In the genomic region with DNA sequence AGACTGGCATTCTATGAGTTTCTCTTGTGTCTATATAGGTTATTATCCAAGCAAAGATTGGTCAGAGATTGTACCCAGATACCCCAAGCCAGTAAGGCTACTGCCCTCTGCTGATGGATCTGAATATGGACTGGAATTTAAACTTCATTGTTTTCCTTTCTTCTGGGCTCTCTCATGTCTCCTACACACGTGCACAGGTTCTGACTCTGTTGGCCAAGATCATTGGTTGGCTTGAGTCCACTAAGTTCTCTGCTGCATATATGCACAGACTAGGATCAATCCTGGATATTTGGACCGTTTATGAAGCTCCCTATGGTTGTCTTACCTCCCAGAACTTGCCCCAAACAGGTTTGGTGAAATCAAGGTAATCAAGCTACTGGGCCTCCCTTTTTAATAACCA, we compare ENCODE assay signal across 9 cellular contexts.
DNase-seq lines count a peak whose midpoint lies in the region; ATAC-seq lines count a peak whose summit lies in the region.
"Had no signal": no experiment of that assay in that cellular context is flagged by ENCODE, and none has a peak within 500 bp of the region (broad histone marks: within the 10 kb centered on the region; RNA-seq: fewer than 3 reads in every experiment).

No MANE protein-coding gene starts in this region.

- H3K4me3 ChIP-seq in naive thymus-derived CD4-positive, alpha-beta T cell (ENCODE audit: low read length), result no peak overlapping the region

- H3K36me3 ChIP-seq in naive thymus-derived CD4-positive, alpha-beta T cell (ENCODE audit: control insufficient read depth in 2 of 3, insufficient read depth in 3 of 3, low read length in 3 of 3), result no peaks in the 10 kb centered on the region

- H3K36me3 Mint-ChIP-seq in activated T-cell treated with anti-CD3 and anti-CD28 coated beads, Interleukin-2, amount 50 U/mL, for 4 hours (ENCODE audit: insufficient read depth), result no peaks in the 10 kb centered on the region
- peaks cover 6% of the 10 kb centered on the region for H3K36me3 Mint-ChIP-seq in activated T-cell treated with anti-CD3 and anti-CD28 coated beads, Interleukin-2, amount 50 U/mL, for 24 hours (ENCODE audit: low read depth)
- H3K36me3 Mint-ChIP-seq in naive thymus-derived CD4-positive, alpha-beta T cell, result peaks cover 0 to 8% (median 0%) of the 10 kb centered on the region in 5 donors

- DNase-seq in activated T-cell treated with anti-CD3 and anti-CD28 coated beads, Interleukin-2, amount 50 U/mL, for 4 hours, result no peak
- no peak for DNase-seq in activated T-cell treated with anti-CD3 and anti-CD28 coated beads, Interleukin-2, amount 50 U/mL, for 24 hours
- DNase-seq in LHCN-M2 (ENCODE audit: low read depth) (peak; percentile 62), RPMI7951 (ENCODE audit: low read depth) (peak; percentile 54), epidermal melanocyte (ENCODE audit: insufficient read length, low spot score) (peak; percentile 59)
- peak in 7 of 9 donors; percentile 5 to 32 (median 19) for DNase-seq in naive thymus-derived CD4-positive, alpha-beta T cell
- DNase-seq in stimulated activated CD4-positive, alpha-beta T cell treated with anti-CD3 and anti-CD28 coated beads, Interleukin-1b, Interleukin-23, amount 100 ng/mL, for 48 hours, result no peak
- DNase-seq in activated CD8-positive, alpha-beta memory T cell treated with anti-CD3 and anti-CD28 coated beads, Interleukin-2, amount 50 U/mL, for 4 hours, result no peak

- H3K4me1 ChIP-seq in naive thymus-derived CD4-positive, alpha-beta T cell (ENCODE audit: control insufficient read depth in 2 of 2, insufficient read depth in 2 of 2, low read length in 2 of 2), result no peaks in the 10 kb centered on the region

- H3K4me1 Mint-ChIP-seq in activated T-cell treated with anti-CD3 and anti-CD28 coated beads, Interleukin-2, amount 50 U/mL, for 4 hours (ENCODE audit: low read depth), result no peaks in the 10 kb centered on the region
- H3K4me1 Mint-ChIP-seq in activated T-cell treated with anti-CD3 and anti-CD28 coated beads, Interleukin-2, amount 50 U/mL, for 24 hours (ENCODE audit: low read depth), result no peaks in the 10 kb centered on the region
- peaks cover 0 to 2% (median 0%) of the 10 kb centered on the region in 7 donors for H3K4me1 Mint-ChIP-seq in naive thymus-derived CD4-positive, alpha-beta T cell
- H3K4me1 Mint-ChIP-seq: central memory CD8-positive, alpha-beta T cell had no signal

- intact Hi-C loops in naive thymus-derived CD4-positive, alpha-beta T cell (cut with micrococcal nuclease), result loop anchor here (1.0 to 5.0 kb wide), 6 partner anchors 154 to 399 kb away; a partner anchor contains a TSS

- H3K27me3 ChIP-seq in naive thymus-derived CD4-positive, alpha-beta T cell (ENCODE audit: control insufficient read depth in 2 of 2, insufficient read depth in 2 of 2, low read length in 2 of 2), result no peaks in the 10 kb centered on the region

- H3K27me3 Mint-ChIP-seq in activated T-cell treated with anti-CD3 and anti-CD28 coated beads, Interleukin-2, amount 50 U/mL, for 4 hours (ENCODE audit: low read depth), result no peaks in the 10 kb centered on the region
- no peaks in the 10 kb centered on the region for H3K27me3 Mint-ChIP-seq in activated T-cell treated with anti-CD3 and anti-CD28 coated beads, Interleukin-2, amount 50 U/mL, for 24 hours
- H3K27me3 Mint-ChIP-seq in naive thymus-derived CD4-positive, alpha-beta T cell, result no peaks in the 10 kb centered on the region
- H3K27me3 Mint-ChIP-seq: central memory CD8-positive, alpha-beta T cell had no signal

- no peak overlapping the region for H3K4me3 Mint-ChIP-seq in activated T-cell treated with anti-CD3 and anti-CD28 coated beads, Interleukin-2, amount 50 U/mL, for 4 hours
- H3K4me3 Mint-ChIP-seq in activated T-cell treated with anti-CD3 and anti-CD28 coated beads, Interleukin-2, amount 50 U/mL, for 24 hours, result no peak overlapping the region
- no peak overlapping the region for H3K4me3 Mint-ChIP-seq in naive thymus-derived CD4-positive, alpha-beta T cell
- H3K4me3 Mint-ChIP-seq: central memory CD8-positive, alpha-beta T cell had no signal

- CTCF ChIA-PET in naive thymus-derived CD4-positive, alpha-beta T cell (lab: Charles Lee), result interaction anchor here (1.0 to 1.7 kb wide), 2 partner anchors 156 to 168 kb away, joined by 3 to 12 read pairs; no protein-coding TSS in a partner anchor

- H3K27ac Mint-ChIP-seq in activated T-cell treated with anti-CD3 and anti-CD28 coated beads, Interleukin-2, amount 50 U/mL, for 24 hours, result no peak overlapping the region
- H3K27ac Mint-ChIP-seq in naive thymus-derived CD4-positive, alpha-beta T cell, result peak overlapping the region in 1 of 9 donors; percentile 0

- no peaks in the 10 kb centered on the region for H3K9me3 Mint-ChIP-seq in activated T-cell treated with anti-CD3 and anti-CD28 coated beads, Interleukin-2, amount 50 U/mL, for 4 hours
- no peaks in the 10 kb centered on the region for H3K9me3 Mint-ChIP-seq in activated T-cell treated with anti-CD3 and anti-CD28 coated beads, Interleukin-2, amount 50 U/mL, for 24 hours
- no peaks in the 10 kb centered on the region for H3K9me3 Mint-ChIP-seq in naive thymus-derived CD4-positive, alpha-beta T cell
- H3K9me3 Mint-ChIP-seq: central memory CD8-positive, alpha-beta T cell had no signal

- H3K27ac ChIP-seq in naive thymus-derived CD4-positive, alpha-beta T cell (ENCODE audit: low read depth, low read length), result no peak overlapping the region

- no peaks in the 10 kb centered on the region for H3K9me3 ChIP-seq in naive thymus-derived CD4-positive, alpha-beta T cell (ENCODE audit: control insufficient read depth in 2 of 3, low read length in 3 of 3)

- POLR2A ChIA-PET in naive thymus-derived CD4-positive, alpha-beta T cell (lab: Charles Lee), result interaction anchor here (0.5 to 0.8 kb wide), 2 partner anchors 170 to 390 kb away, joined by 3 read pairs; no protein-coding TSS in a partner anchor

- ATAC-seq in activated T-cell treated with anti-CD3 and anti-CD28 coated beads, Interleukin-2, amount 50 U/mL, for 4 hours, result peak; percentile 48 to 54
- ATAC-seq in naive thymus-derived CD4-positive, alpha-beta T cell, result peak; percentile 55

Comparison
In these comparisons a context has a peak if more than half of its experiments do, and no peak if none do; other contexts are left out.
1. DNase-seq: peak in LHCN-M2 (single experiment), RPMI7951 (single experiment), epidermal melanocyte (single experiment) and naive thymus-derived CD4-positive, alpha-beta T cell (7 of 9); none in activated T-cell treated with anti-CD3 and anti-CD28 coated beads, Interleukin-2, amount 50 U/mL, for 4 hours (single experiment), activated T-cell treated with anti-CD3 and anti-CD28 coated beads, Interleukin-2, amount 50 U/mL, for 24 hours (single experiment), stimulated activated CD4-positive, alpha-beta T cell treated with anti-CD3 and anti-CD28 coated beads, Interleukin-1b, Interleukin-23, amount 100 ng/mL, for 48 hours (single experiment) and activated CD8-positive, alpha-beta memory T cell treated with anti-CD3 and anti-CD28 coated beads, Interleukin-2, amount 50 U/mL, for 4 hours (single experiment).